8 cellular contexts compared by ENCODE assay signal in genomic region chr13:50075619-50076097, GRCh38.
DNase-seq lines count a peak whose midpoint lies in the region; ATAC-seq and TF ChIP-seq lines count a peak whose summit lies in the region.

No MANE protein-coding gene starts in this region.

- ATAC-seq in GM18498 (IDR thresholded peaks at IDR 0.05; ENCODE audit: unreplicated experiment), result peak; percentile 32
- no peak for ATAC-seq in HG03457 (IDR thresholded peaks at IDR 0.05; ENCODE audit: unreplicated experiment)

- in situ Hi-C loops in SK-MEL-5 (cut with HindIII; ENCODE audit: low pct_unique_long_range_greater_than_20kb, low sequenced_read_pairs), result no loop called here

- peak; percentile 37 for DNase-seq in SK-MEL-5 (ENCODE audit: low read depth, low spot score)
- DNase-seq in fibroblast of gingiva (ENCODE audit: low read depth), result peak; percentile 25
- no peak for DNase-seq in amniotic stem cell (lab: John Stamatoyannopoulos, UW)
- DNase-seq in NCI-H1105 (lab: John Stamatoyannopoulos, UW), result no peak
- DNase-seq in stimulated activated CD4-positive, alpha-beta T cell treated with anti-CD3 and anti-CD28 coated beads, Interleukin-12 subunit alpha, Interleukin-12 subunit beta, amount 100 ng/mL, for 4 hours, result no peak

- H3K27ac ChIP-seq in 22Rv1, result peak overlapping the region; percentile 13; the same call in 1 of the 2 replicates

- TF ChIP-seq CTCF in 22Rv1 (IDR thresholded peaks at IDR 0.05), result no peak

Comparison
In these comparisons a context has a peak if more than half of its experiments do, and no peak if none do; other contexts are left out.
1. DNase-seq: peak in SK-MEL-5 (single experiment) and fibroblast of gingiva (single experiment); none in amniotic stem cell (single experiment), NCI-H1105 (single experiment) and stimulated activated CD4-positive, alpha-beta T cell treated with anti-CD3 and anti-CD28 coated beads, Interleukin-12 subunit alpha, Interleukin-12 subunit beta, amount 100 ng/mL, for 4 hours (single experiment).